1 cellular context compared by ENCODE assay signal in the genomic region with DNA sequence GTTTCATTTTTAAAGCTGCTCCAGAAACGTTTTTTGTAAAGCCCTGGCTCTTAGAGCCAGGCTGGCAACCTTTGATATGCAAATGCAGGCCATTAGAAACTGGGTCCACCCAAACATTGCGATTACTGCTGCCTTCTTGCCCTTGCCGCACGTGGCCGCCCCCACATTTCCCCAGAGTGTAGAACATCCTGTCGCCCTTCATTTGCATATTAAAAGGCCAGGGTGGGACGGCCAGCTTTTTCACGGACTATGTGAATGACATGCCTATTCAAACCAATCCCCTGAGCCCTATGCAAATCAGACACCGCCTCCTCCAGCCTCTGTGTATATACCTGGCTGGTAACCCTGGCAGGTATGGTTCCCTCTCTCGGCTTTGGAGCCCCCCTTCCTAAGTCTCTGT.
TF ChIP-seq lines count a peak whose summit lies in the region.

No MANE protein-coding gene starts in this region.

TF ChIP-seq in H1, 55 proteins besides CTCF, POLR2A, EP300 and RAD21 (continued from another document):
- TF ChIP-seq, protein P1, sequence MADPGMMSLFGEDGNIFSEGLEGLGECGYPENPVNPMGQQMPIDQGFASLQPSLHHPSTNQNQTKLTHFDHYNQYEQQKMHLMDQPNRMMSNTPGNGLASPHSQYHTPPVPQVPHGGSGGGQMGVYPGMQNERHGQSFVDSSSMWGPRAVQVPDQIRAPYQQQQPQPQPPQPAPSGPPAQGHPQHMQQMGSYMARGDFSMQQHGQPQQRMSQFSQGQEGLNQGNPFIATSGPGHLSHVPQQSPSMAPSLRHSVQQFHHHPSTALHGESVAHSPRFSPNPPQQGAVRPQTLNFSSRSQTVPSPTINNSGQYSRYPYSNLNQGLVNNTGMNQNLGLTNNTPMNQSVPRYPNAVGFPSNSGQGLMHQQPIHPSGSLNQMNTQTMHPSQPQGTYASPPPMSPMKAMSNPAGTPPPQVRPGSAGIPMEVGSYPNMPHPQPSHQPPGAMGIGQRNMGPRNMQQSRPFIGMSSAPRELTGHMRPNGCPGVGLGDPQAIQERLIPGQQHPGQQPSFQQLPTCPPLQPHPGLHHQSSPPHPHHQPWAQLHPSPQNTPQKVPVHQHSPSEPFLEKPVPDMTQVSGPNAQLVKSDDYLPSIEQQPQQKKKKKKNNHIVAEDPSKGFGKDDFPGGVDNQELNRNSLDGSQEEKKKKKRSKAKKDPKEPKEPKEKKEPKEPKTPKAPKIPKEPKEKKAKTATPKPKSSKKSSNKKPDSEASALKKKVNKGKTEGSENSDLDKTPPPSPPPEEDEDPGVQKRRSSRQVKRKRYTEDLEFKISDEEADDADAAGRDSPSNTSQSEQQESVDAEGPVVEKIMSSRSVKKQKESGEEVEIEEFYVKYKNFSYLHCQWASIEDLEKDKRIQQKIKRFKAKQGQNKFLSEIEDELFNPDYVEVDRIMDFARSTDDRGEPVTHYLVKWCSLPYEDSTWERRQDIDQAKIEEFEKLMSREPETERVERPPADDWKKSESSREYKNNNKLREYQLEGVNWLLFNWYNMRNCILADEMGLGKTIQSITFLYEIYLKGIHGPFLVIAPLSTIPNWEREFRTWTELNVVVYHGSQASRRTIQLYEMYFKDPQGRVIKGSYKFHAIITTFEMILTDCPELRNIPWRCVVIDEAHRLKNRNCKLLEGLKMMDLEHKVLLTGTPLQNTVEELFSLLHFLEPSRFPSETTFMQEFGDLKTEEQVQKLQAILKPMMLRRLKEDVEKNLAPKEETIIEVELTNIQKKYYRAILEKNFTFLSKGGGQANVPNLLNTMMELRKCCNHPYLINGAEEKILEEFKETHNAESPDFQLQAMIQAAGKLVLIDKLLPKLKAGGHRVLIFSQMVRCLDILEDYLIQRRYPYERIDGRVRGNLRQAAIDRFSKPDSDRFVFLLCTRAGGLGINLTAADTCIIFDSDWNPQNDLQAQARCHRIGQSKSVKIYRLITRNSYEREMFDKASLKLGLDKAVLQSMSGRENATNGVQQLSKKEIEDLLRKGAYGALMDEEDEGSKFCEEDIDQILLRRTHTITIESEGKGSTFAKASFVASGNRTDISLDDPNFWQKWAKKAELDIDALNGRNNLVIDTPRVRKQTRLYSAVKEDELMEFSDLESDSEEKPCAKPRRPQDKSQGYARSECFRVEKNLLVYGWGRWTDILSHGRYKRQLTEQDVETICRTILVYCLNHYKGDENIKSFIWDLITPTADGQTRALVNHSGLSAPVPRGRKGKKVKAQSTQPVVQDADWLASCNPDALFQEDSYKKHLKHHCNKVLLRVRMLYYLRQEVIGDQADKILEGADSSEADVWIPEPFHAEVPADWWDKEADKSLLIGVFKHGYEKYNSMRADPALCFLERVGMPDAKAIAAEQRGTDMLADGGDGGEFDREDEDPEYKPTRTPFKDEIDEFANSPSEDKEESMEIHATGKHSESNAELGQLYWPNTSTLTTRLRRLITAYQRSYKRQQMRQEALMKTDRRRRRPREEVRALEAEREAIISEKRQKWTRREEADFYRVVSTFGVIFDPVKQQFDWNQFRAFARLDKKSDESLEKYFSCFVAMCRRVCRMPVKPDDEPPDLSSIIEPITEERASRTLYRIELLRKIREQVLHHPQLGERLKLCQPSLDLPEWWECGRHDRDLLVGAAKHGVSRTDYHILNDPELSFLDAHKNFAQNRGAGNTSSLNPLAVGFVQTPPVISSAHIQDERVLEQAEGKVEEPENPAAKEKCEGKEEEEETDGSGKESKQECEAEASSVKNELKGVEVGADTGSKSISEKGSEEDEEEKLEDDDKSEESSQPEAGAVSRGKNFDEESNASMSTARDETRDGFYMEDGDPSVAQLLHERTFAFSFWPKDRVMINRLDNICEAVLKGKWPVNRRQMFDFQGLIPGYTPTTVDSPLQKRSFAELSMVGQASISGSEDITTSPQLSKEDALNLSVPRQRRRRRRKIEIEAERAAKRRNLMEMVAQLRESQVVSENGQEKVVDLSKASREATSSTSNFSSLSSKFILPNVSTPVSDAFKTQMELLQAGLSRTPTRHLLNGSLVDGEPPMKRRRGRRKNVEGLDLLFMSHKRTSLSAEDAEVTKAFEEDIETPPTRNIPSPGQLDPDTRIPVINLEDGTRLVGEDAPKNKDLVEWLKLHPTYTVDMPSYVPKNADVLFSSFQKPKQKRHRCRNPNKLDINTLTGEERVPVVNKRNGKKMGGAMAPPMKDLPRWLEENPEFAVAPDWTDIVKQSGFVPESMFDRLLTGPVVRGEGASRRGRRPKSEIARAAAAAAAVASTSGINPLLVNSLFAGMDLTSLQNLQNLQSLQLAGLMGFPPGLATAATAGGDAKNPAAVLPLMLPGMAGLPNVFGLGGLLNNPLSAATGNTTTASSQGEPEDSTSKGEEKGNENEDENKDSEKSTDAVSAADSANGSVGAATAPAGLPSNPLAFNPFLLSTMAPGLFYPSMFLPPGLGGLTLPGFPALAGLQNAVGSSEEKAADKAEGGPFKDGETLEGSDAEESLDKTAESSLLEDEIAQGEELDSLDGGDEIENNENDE (IDR thresholded peaks at IDR 0.05; ENCODE audit: insufficient replicate concordance, low read length), result peak; percentile 21
- 0 out of 2 replicates have a peak, but pooled peaks have one; percentile 9 for TF ChIP-seq TCF12 (IDR thresholded peaks at IDR 0.05; ENCODE audit: low read depth, low read length)
- no peak for TF ChIP-seq CTBP2 (IDR thresholded peaks at IDR 0.05; ENCODE audit: borderline replicate concordance, insufficient read depth, insufficient read length, low read length)
- TF ChIP-seq TBP (IDR thresholded peaks at IDR 0.05; ENCODE audit: low read depth, low read length), result 0 out of 2 replicates have a peak, but pooled peaks have one; percentile 22
- peak in 1 of 2 experiments; percentile 44; a peak in 1 of 4 replicates for TF ChIP-seq HDAC2 (IDR thresholded peaks at IDR 0.05; ENCODE audit: borderline replicate concordance in 1 of 2, low read depth in 2 of 2, low read length in 2 of 2)
- TF ChIP-seq NANOG (IDR thresholded peaks at IDR 0.05; ENCODE audit: insufficient read depth, low read depth, low read length, poor library complexity, severe bottlenecking), result peak; percentile 83
- peak; percentile 21; the same call in 1 of the 2 replicates for TF ChIP-seq BACH1 (IDR thresholded peaks at IDR 0.05; ENCODE audit: low read length)
- TF ChIP-seq, protein P2, sequence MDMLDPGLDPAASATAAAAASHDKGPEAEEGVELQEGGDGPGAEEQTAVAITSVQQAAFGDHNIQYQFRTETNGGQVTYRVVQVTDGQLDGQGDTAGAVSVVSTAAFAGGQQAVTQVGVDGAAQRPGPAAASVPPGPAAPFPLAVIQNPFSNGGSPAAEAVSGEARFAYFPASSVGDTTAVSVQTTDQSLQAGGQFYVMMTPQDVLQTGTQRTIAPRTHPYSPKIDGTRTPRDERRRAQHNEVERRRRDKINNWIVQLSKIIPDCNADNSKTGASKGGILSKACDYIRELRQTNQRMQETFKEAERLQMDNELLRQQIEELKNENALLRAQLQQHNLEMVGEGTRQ (IDR thresholded peaks at IDR 0.05; ENCODE audit: low read length), result peak; percentile 53; the same call in 1 of the 2 replicates
- TF ChIP-seq RFX5 (IDR thresholded peaks at IDR 0.05; ENCODE audit: borderline replicate concordance, low read depth, low read length), result no peak
- TF ChIP-seq, protein P3, sequence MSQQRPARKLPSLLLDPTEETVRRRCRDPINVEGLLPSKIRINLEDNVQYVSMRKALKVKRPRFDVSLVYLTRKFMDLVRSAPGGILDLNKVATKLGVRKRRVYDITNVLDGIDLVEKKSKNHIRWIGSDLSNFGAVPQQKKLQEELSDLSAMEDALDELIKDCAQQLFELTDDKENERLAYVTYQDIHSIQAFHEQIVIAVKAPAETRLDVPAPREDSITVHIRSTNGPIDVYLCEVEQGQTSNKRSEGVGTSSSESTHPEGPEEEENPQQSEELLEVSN (IDR thresholded peaks at IDR 0.05), result peak; percentile 82
- TF ChIP-seq TAF1 (IDR thresholded peaks at IDR 0.05; ENCODE audit: low read depth, low read length), result no peak
- peak; percentile 48; the same call in 1 of the 2 replicates for TF ChIP-seq SP1 (IDR thresholded peaks at IDR 0.05; ENCODE audit: low read depth, low read length)
- peak; percentile 92 for TF ChIP-seq EGR1 (IDR thresholded peaks at IDR 0.05; ENCODE audit: borderline replicate concordance, low read depth, low read length)
- peak; percentile 92 for TF ChIP-seq POU5F1 (IDR thresholded peaks at IDR 0.05; ENCODE audit: low read depth, low read length)
- TF ChIP-seq YY1 (IDR thresholded peaks at IDR 0.05; ENCODE audit: low read depth, low read length), result no peak
- TF ChIP-seq SAP30 (IDR thresholded peaks at IDR 0.05; ENCODE audit: insufficient read depth, insufficient replicate concordance, low read length), result no peak
